8 cellular contexts compared by ENCODE assay signal in genomic region chr4:88320780-88321373, GRCh38. TPM values are rescaled to one million over a fixed set of nuclear protein-coding genes. Genes with fewer than 3 reads are reported as not detected.
A peak's percentile ranks its signal among the peaks of the same experiment; 100 is the strongest.
DNase-seq lines count a peak whose midpoint lies in the region; ATAC-seq and TF ChIP-seq lines count a peak whose summit lies in the region.

No MANE protein-coding gene starts in this region.

- POLR2A ChIA-PET in IMR-90 (lab: Charles Lee; ENCODE audit: unreplicated experiment) = interaction anchor here (0.6 kb wide), 1 partner anchor 115 kb away, joined by 4 read pairs; no protein-coding TSS in a partner anchor
- POLR2A ChIA-PET in activated CD8-positive, alpha-beta T cell treated with anti-CD3 and anti-CD28 coated beads for 36 hours (lab: Charles Lee) = interaction anchor here (1.7 kb wide), 1 partner anchor 37 kb away, joined by 9 read pairs; the partner anchor contains the start of gene PPM1K

- no peak overlapping the region for H3K27ac ChIP-seq in IMR-90 (ENCODE audit: insufficient read depth, low read length)
- H3K27ac ChIP-seq in thoracic aorta = no peak overlapping the region

- H2BK15ac ChIP-seq in IMR-90 (ENCODE audit: low read depth, low read length) = no peak overlapping the region

- H3K9ac ChIP-seq in IMR-90 (ENCODE audit: low read depth, low read length) = no peak overlapping the region

- H3K27me3 ChIP-seq in IMR-90 (ENCODE audit: control insufficient read depth, insufficient read depth, low read length) = peaks cover 3% of the 10 kb centered on the region; the same call in 1 of the 2 replicates
- no peaks in the 10 kb centered on the region for H3K27me3 ChIP-seq in thoracic aorta (replicated peaks; ENCODE audit: insufficient read depth)

- intact Hi-C loops in IMR-90 (cut with micrococcal nuclease) = no loop called here
- intact Hi-C loops in activated CD8-positive, alpha-beta T cell treated with anti-CD3 and anti-CD28 coated beads for 36 hours (cut with micrococcal nuclease) = no loop called here

- H3K18ac ChIP-seq in IMR-90 (ENCODE audit: low read depth, low read length) = no peak overlapping the region

- H3K9me1 ChIP-seq in IMR-90 (ENCODE audit: insufficient read depth, low read length) = no peaks in the 10 kb centered on the region

- 33% methylated on average over 1 of the region's 5 CpGs; no CpG with 5 or more reads in 1 of the 2 experiments for WGBS in IMR-90 (ENCODE audit: extremely low coverage in 2 of 2, insufficient read length in 1 of 2), 2 experiments

- H2AFZ ChIP-seq in IMR-90 (replicated peaks; ENCODE audit: low read length, poor library complexity) = no peak overlapping the region

- no peak overlapping the region for H2BK120ac ChIP-seq in IMR-90 (ENCODE audit: low read depth, low read length)

- H3K9me3 ChIP-seq in IMR-90 (ENCODE audit: control insufficient read depth, insufficient read depth, low read length) (no peaks in the 10 kb centered on the region), thoracic aorta (no peaks in the 10 kb centered on the region)

- no peak overlapping the region for H3K14ac ChIP-seq in IMR-90 (replicated peaks; ENCODE audit: low read depth, low read length)

- no peak overlapping the region for H4K91ac ChIP-seq in IMR-90 (ENCODE audit: insufficient read depth, low read depth, low read length)

- no peak for TF ChIP-seq POLR2A in IMR-90 (IDR thresholded peaks at IDR 0.05; ENCODE audit: low read depth, low read length)

- H3K4me3 ChIP-seq in IMR-90 (ENCODE audit: insufficient read depth, low read depth, low read length) (peak overlapping the region; percentile 16; the same call in 1 of the 2 replicates), thoracic aorta (peak overlapping the region; percentile 26)

- CTCF ChIA-PET in IMR-90 (lab: Yijun Ruan, JAX) = interaction anchor here (0.6 kb wide), 1 partner anchor 295 kb away, joined by 5 read pairs; no protein-coding TSS in a partner anchor
- CTCF ChIA-PET in activated CD8-positive, alpha-beta T cell treated with anti-CD3 and anti-CD28 coated beads for 36 hours (lab: Charles Lee) = interaction anchor here (0.7 to 1.9 kb wide), 5 partner anchors 23 to 102 kb away, joined by 3 to 7 read pairs (median 3); partner anchors contain the start of genes HERC6 and PPM1K

- H4K5ac ChIP-seq in IMR-90 (ENCODE audit: low read depth, low read length) = no peak overlapping the region

- H4K20me1 ChIP-seq in IMR-90 (ENCODE audit: insufficient read depth, low read length) = no peaks in the 10 kb centered on the region

- DNase-seq in GM13976 (ENCODE audit: low spot score) (peak; percentile 71), IMR-90 (no peak), hepatic stellate cell (ENCODE audit: low spot score) (peak; percentile 26), thoracic aorta (ENCODE audit: low spot score) (no peak), NCI-H2081 (lab: John Stamatoyannopoulos, UW) (no peak), DMS114 treated with DMSO at 0.1 percent for 48 hours (lab: John Stamatoyannopoulos, UW; ENCODE audit: unreplicated experiment) (no peak)
- DNase-seq in activated CD8-positive, alpha-beta T cell treated with anti-CD3 and anti-CD28 coated beads for 36 hours = peak; percentile 46

- no TSS peak for BruUV-seq in IMR-90 (replicated peaks; lab: Mats Ljungman, UMichigan)

- H3K23ac ChIP-seq in IMR-90 (ENCODE audit: low read depth, low read length) = no peak overlapping the region

- H3K56ac ChIP-seq in IMR-90 (ENCODE audit: extremely low read depth, insufficient read depth, low read length) = no peak overlapping the region

- H3K4me2 ChIP-seq in IMR-90 (ENCODE audit: low read depth, low read length) = peak overlapping the region; percentile 61

- H3K4ac ChIP-seq in IMR-90 (ENCODE audit: low read depth, low read length) = no peak overlapping the region

- H3K4me1 Mint-ChIP-seq in activated CD8-positive, alpha-beta T cell treated with anti-CD3 and anti-CD28 coated beads for 36 hours (ENCODE audit: low read depth) = peaks cover 22% of the 10 kb centered on the region

- H2AK9ac ChIP-seq in IMR-90 (replicated peaks; ENCODE audit: low read depth, low read length, poor library complexity) = no peak overlapping the region

- H3K9me3 Mint-ChIP-seq in activated CD8-positive, alpha-beta T cell treated with anti-CD3 and anti-CD28 coated beads for 36 hours = no peaks in the 10 kb centered on the region

- H3K4me1 ChIP-seq in IMR-90 (ENCODE audit: control insufficient read depth, insufficient read depth, low read length) (0 out of 2 replicates have a peak, but pooled peaks cover 3% of the 10 kb centered on the region), thoracic aorta (ENCODE audit: control insufficient read depth in 1 of 2, low read depth in 2 of 2) (no peaks in the 10 kb centered on the region)

- ATAC-seq in GM21619 (IDR thresholded peaks at IDR 0.05; ENCODE audit: unreplicated experiment) (peak; percentile 98), IMR-90 (ENCODE audit: low read depth) (peak; percentile 46), thoracic aorta (ENCODE audit: insufficient number of reproducible peaks, low FRiP score, low read depth) (no peak)
- peak; percentile 90 for ATAC-seq in activated CD8-positive, alpha-beta T cell treated with anti-CD3 and anti-CD28 coated beads for 36 hours

- peak overlapping the region; percentile 65 for H3K4me3 Mint-ChIP-seq in activated CD8-positive, alpha-beta T cell treated with anti-CD3 and anti-CD28 coated beads for 36 hours

- no peak overlapping the region for H4K8ac ChIP-seq in IMR-90 (ENCODE audit: low read depth in 2 of 2, low read length in 2 of 2)

- in situ Hi-C loops in GM13976 (cut with MboI; ENCODE audit: low sequenced_read_pairs, unreplicated experiment) = no loop called here
- in situ Hi-C loops in IMR-90 (cut with MboI; ENCODE audit: low sequenced_read_pairs) = no loop called here

- H2BK20ac ChIP-seq in IMR-90 (ENCODE audit: low read depth, low read length) = no peak overlapping the region

- no peaks in the 10 kb centered on the region for H3K79me1 ChIP-seq in IMR-90 (ENCODE audit: low read depth in 1 of 2, low read length in 2 of 2)

- H2BK5ac ChIP-seq in IMR-90 (ENCODE audit: low read depth, low read length, poor library complexity, severe bottlenecking) = no peak overlapping the region

- TF ChIP-seq CTCF in GM13976 (IDR thresholded peaks at IDR 0.05; ENCODE audit: borderline replicate concordance, control extremely low read depth, extremely low read depth, insufficient read depth, missing control alignments) (no peak), IMR-90 (conservative IDR thresholded peaks at IDR 0.05; ENCODE audit: low read depth, low read length) (no peak), thoracic aorta (IDR thresholded peaks at IDR 0.05) (no peak)
- TF ChIP-seq CTCF in activated CD8-positive, alpha-beta T cell treated with anti-CD3 and anti-CD28 coated beads for 36 hours (IDR thresholded peaks at IDR 0.05) = no peak

- no peak overlapping the region for H2AK5ac ChIP-seq in IMR-90 (ENCODE audit: low read depth, low read length)

- TF ChIP-seq RAD21 in IMR-90 (IDR thresholded peaks at IDR 0.05; ENCODE audit: low read length) = no peak

- dilution Hi-C loops in IMR-90 (cut with HindIII; ENCODE audit: low sequenced_read_pairs, unreplicated experiment) = no loop called here

- H3K27me3 Mint-ChIP-seq in activated CD8-positive, alpha-beta T cell treated with anti-CD3 and anti-CD28 coated beads for 36 hours = no peaks in the 10 kb centered on the region

- no peaks in the 10 kb centered on the region for H3K36me3 Mint-ChIP-seq in activated CD8-positive, alpha-beta T cell treated with anti-CD3 and anti-CD28 coated beads for 36 hours (ENCODE audit: low read depth)

- H3K36me3 ChIP-seq in IMR-90 (ENCODE audit: control insufficient read depth, insufficient read depth, low read length) (no peaks in the 10 kb centered on the region), thoracic aorta (no peaks in the 10 kb centered on the region)

- H3K27ac Mint-ChIP-seq in activated CD8-positive, alpha-beta T cell treated with anti-CD3 and anti-CD28 coated beads for 36 hours = peak overlapping the region; percentile 90

TF ChIP-seq in IMR-90, 13 proteins besides CTCF, POLR2A, EP300 and RAD21 (continues in another document):
- TF ChIP-seq CHD1 (IDR thresholded peaks at IDR 0.05; ENCODE audit: low read depth, low read length) = no peak
- TF ChIP-seq CEBPB (IDR thresholded peaks at IDR 0.05; ENCODE audit: low read depth, low read length) = no peak
- no peak for TF ChIP-seq NFE2L2 (IDR thresholded peaks at IDR 0.05; ENCODE audit: low read depth, low read length)
- no peak for TF ChIP-seq BHLHE40 (IDR thresholded peaks at IDR 0.05; ENCODE audit: low read depth, low read length)
- no peak for TF ChIP-seq RFX5 (IDR thresholded peaks at IDR 0.05; ENCODE audit: low read depth, low read length)
- no peak for TF ChIP-seq MAFK (IDR thresholded peaks at IDR 0.05; ENCODE audit: low read depth, low read length)
- TF ChIP-seq SMC3 (IDR thresholded peaks at IDR 0.05; ENCODE audit: low read depth, low read length) = no peak
- TF ChIP-seq MAZ (IDR thresholded peaks at IDR 0.05; ENCODE audit: borderline replicate concordance, low read depth, low read length) = no peak
- no peak for TF ChIP-seq USF2 (IDR thresholded peaks at IDR 0.05; ENCODE audit: low read depth, low read length)
- no peak for TF ChIP-seq RCOR1 (IDR thresholded peaks at IDR 0.05; ENCODE audit: insufficient replicate concordance, low read length)
- no peak for TF ChIP-seq FOS (IDR thresholded peaks at IDR 0.05; ENCODE audit: low read depth, low read length)
- no peak for TF ChIP-seq MXI1 (IDR thresholded peaks at IDR 0.05; ENCODE audit: borderline replicate concordance, low read depth, low read length)

RNA-seq across cellular contexts. Expression of gene PPM1K, which starts 36.5 kb away (rescaled TPM):
- 11.5 and 11.9 TPM in 2 replicates for total RNA-seq in IMR-90 (2012; rRNA removed)
- 5.4 and 6.1 TPM in 2 replicates for polyA plus RNA-seq in IMR-90 (2012; rRNA removed)
- 4.0 and 4.1 TPM in 2 replicates for polyA plus RNA-seq in IMR-90 (2012; cell fraction: cytosol; rRNA removed)
- 7.1 and 10.1 TPM in 2 replicates for polyA plus RNA-seq in IMR-90 (2012; cell fraction: nucleus; rRNA removed; ENCODE audit: low replicate concordance)
- total RNA-seq in activated CD8-positive, alpha-beta T cell treated with anti-CD3 and anti-CD28 coated beads for 36 hours = 10 to 100 TPM; 46.1 to 57.5 TPM
- 10 to 100 TPM; 66.3 to 70.8 TPM for total RNA-seq in thoracic aorta

RNA-seq across cellular contexts. Expression of gene HERC6, which starts 57.8 kb away (rescaled TPM):
- total RNA-seq in IMR-90 (2012; rRNA removed) (0.83 and 1.6 TPM in 2 replicates), thoracic aorta (10 to 100 TPM in 1 of 2 donors, 1 to 10 TPM in 1; 7.8 to 12.9 TPM)
- 0.39 and 0.53 TPM in 2 replicates for polyA plus RNA-seq in IMR-90 (2012; rRNA removed)
- polyA plus RNA-seq in IMR-90 (2012; cell fraction: cytosol; rRNA removed) = 0.27 and 0.43 TPM in 2 replicates
- polyA plus RNA-seq in IMR-90 (2012; cell fraction: nucleus; rRNA removed; ENCODE audit: low replicate concordance) = 0.09 and 0.55 TPM in 2 replicates
- 1 to 10 TPM; 3.0 to 4.0 TPM for total RNA-seq in activated CD8-positive, alpha-beta T cell treated with anti-CD3 and anti-CD28 coated beads for 36 hours

Comparison
In these comparisons a context has a peak if more than half of its experiments do, and no peak if none do; other contexts are left out.
1. DNase-seq: peak in GM13976 (single experiment), activated CD8-positive, alpha-beta T cell treated with anti-CD3 and anti-CD28 coated beads for 36 hours (single experiment) and hepatic stellate cell (single experiment); none in IMR-90 (single experiment), thoracic aorta (single experiment), NCI-H2081 (0 of 2) and DMS114 treated with DMSO at 0.1 percent for 48 hours (single experiment).